In genomic region chr6:113632220-113632864, GRCh38 we compare ENCODE assay signal across 8 cellular contexts.
A peak's percentile ranks its signal among the peaks of the same experiment; 100 is the strongest.
DNase-seq lines count a peak whose midpoint lies in the region; ATAC-seq and TF ChIP-seq lines count a peak whose summit lies in the region.

No MANE protein-coding gene starts in this region.

- POLR2A ChIA-PET in activated CD4-positive, alpha-beta memory T cell treated with anti-CD3 and anti-CD28 coated beads for 36 hours (lab: Charles Lee): no interaction called here

- no peaks in the 10 kb centered on the region for H3K36me3 Mint-ChIP-seq in activated CD4-positive, alpha-beta memory T cell treated with anti-CD3 and anti-CD28 coated beads for 36 hours

- peak overlapping the region; percentile 47 for H3K4me2 ChIP-seq in DOHH2 (ENCODE audit: low read length)
- H3K4me2 ChIP-seq in skeletal muscle satellite cell (ENCODE audit: low read length): peak overlapping the region; percentile 82

- CTCF ChIA-PET in activated CD4-positive, alpha-beta memory T cell treated with anti-CD3 and anti-CD28 coated beads for 36 hours (lab: Charles Lee): no interaction called here

- no peaks in the 10 kb centered on the region for H3K27me3 ChIP-seq in DOHH2 (ENCODE audit: control insufficient read depth, low read length)
- no peaks in the 10 kb centered on the region for H3K27me3 ChIP-seq in HL-60 (ENCODE audit: insufficient read depth, poor library complexity, severe bottlenecking)
- H3K27me3 ChIP-seq in skeletal muscle satellite cell (ENCODE audit: control insufficient read depth, insufficient read depth, low read length): no peaks in the 10 kb centered on the region
- H3K27me3 ChIP-seq in thyroid gland: no peaks in the 10 kb centered on the region

- peak overlapping the region; percentile 54 for H3K4me3 Mint-ChIP-seq in activated CD4-positive, alpha-beta memory T cell treated with anti-CD3 and anti-CD28 coated beads for 36 hours

- no peaks in the 10 kb centered on the region for H3K27me3 Mint-ChIP-seq in activated CD4-positive, alpha-beta memory T cell treated with anti-CD3 and anti-CD28 coated beads for 36 hours

- no peak for TF ChIP-seq POLR2A in thyroid gland (IDR thresholded peaks at IDR 0.05)

- H3K9me3 Mint-ChIP-seq in activated CD4-positive, alpha-beta memory T cell treated with anti-CD3 and anti-CD28 coated beads for 36 hours: no peaks in the 10 kb centered on the region

- H3K4me1 Mint-ChIP-seq in activated CD4-positive, alpha-beta memory T cell treated with anti-CD3 and anti-CD28 coated beads for 36 hours (ENCODE audit: low read depth): peaks cover 52% of the 10 kb centered on the region

- H3K9me2 ChIP-seq in DOHH2 (replicated peaks; ENCODE audit: control insufficient read depth, low read length): no peaks in the 10 kb centered on the region

- H3K9me3 ChIP-seq in DOHH2 (ENCODE audit: control insufficient read depth, insufficient read depth, low read length) (no peaks in the 10 kb centered on the region), skeletal muscle satellite cell (replicated peaks; ENCODE audit: low read length) (no peaks in the 10 kb centered on the region), thyroid gland (no peaks in the 10 kb centered on the region)

- WGBS in thyroid gland, 2 donors: 36 to 48% methylated on average over 8 of the region's 8 CpGs

- TF ChIP-seq CTCF in DOHH2 (IDR thresholded peaks at IDR 0.05; ENCODE audit: low read depth, low read length, poor library complexity, severe bottlenecking) (no peak), HL-60 (IDR thresholded peaks at IDR 0.05; ENCODE audit: insufficient read depth, low read length) (no peak), thyroid gland (IDR thresholded peaks at IDR 0.05) (no peak)

- ATAC-seq in GM21423 (IDR thresholded peaks at IDR 0.05; ENCODE audit: unreplicated experiment): peak; percentile 40
- ATAC-seq in Right ventricle myocardium superior (ENCODE audit: poor library complexity): peak; percentile 50

- no peak overlapping the region for H3K4me3 ChIP-seq in DOHH2 (ENCODE audit: low read length)
- no peak overlapping the region for H3K4me3 ChIP-seq in HL-60 (replicated peaks; ENCODE audit: insufficient read depth, low read length)
- H3K4me3 ChIP-seq in skeletal muscle satellite cell (ENCODE audit: low read length): peak overlapping the region; percentile 61
- no peak overlapping the region for H3K4me3 ChIP-seq in thyroid gland (replicated peaks in 1 of 3)

- H3K9ac ChIP-seq in skeletal muscle satellite cell (ENCODE audit: low read depth, low read length): peak overlapping the region; percentile 67

- H3K27ac Mint-ChIP-seq in activated CD4-positive, alpha-beta memory T cell treated with anti-CD3 and anti-CD28 coated beads for 36 hours: peak overlapping the region; percentile 72

- no peak for DNase-seq in HL-60 (ENCODE audit: low read depth in 1 of 2, low spot score in 1 of 2)
- DNase-seq in activated CD4-positive, alpha-beta memory T cell treated with anti-CD3 and anti-CD28 coated beads for 36 hours: peak; percentile 77
- DNase-seq in Right ventricle myocardium superior: no peak
- no peak for DNase-seq in DMS79 treated with DMSO at 0.1 percent for 48 hours (lab: John Stamatoyannopoulos, UW)
- DNase-seq in thyroid gland: no peak

- H4K20me1 ChIP-seq in DOHH2 (ENCODE audit: control insufficient read depth, insufficient read depth, low read depth, low read length): no peaks in the 10 kb centered on the region

- H3F3A ChIP-seq in DOHH2 (ENCODE audit: control insufficient read depth, insufficient read depth): peaks cover 16% of the 10 kb centered on the region

- H3K27ac ChIP-seq in DOHH2 (ENCODE audit: low read depth, low read length): no peak overlapping the region
- H3K27ac ChIP-seq in HL-60 (replicated peaks): peak overlapping the region; percentile 71
- no peak overlapping the region for H3K27ac ChIP-seq in thyroid gland

- no peaks in the 10 kb centered on the region for H3K79me2 ChIP-seq in DOHH2 (ENCODE audit: control insufficient read depth, low read length)

- H3K4me1 ChIP-seq in DOHH2 (ENCODE audit: control insufficient read depth, low read length) (peaks cover 78% of the 10 kb centered on the region), skeletal muscle satellite cell (ENCODE audit: control insufficient read depth, insufficient read depth, low read length) (peaks cover 23% of the 10 kb centered on the region), thyroid gland (peaks cover 3 to 19% of the 10 kb centered on the region in 2 donors)

- intact Hi-C loops in activated CD4-positive, alpha-beta memory T cell treated with anti-CD3 and anti-CD28 coated beads for 36 hours (cut with micrococcal nuclease): loop anchor here (5.0 kb wide), 3 partner anchors 175 to 1345 kb away; partner anchors contain the start of gene HDAC2
- intact Hi-C loops in Right ventricle myocardium superior (cut with DNase I): no loop called here
- intact Hi-C loops in thyroid gland (cut with DNase I): no loop called here

- H3K36me3 ChIP-seq in DOHH2 (ENCODE audit: control insufficient read depth, low read length) (peaks cover 2% of the 10 kb centered on the region; the same call in 1 of the 2 replicates), skeletal muscle satellite cell (ENCODE audit: insufficient read depth, low read length) (no peaks in the 10 kb centered on the region), thyroid gland (no peaks in the 10 kb centered on the region)
